In genomic region chr13:113186061-113186900, GRCh38 we compare ENCODE assay signal across 8 cellular contexts. TPM values are rescaled to one million over a fixed set of nuclear protein-coding genes. Genes with fewer than 3 reads are reported as not detected.
DNase-seq lines count a peak whose midpoint lies in the region; ATAC-seq and TF ChIP-seq lines count a peak whose summit lies in the region.

No MANE protein-coding gene starts in this region.

- CTCF ChIA-PET in OCI-LY7 (lab: Charles Lee; ENCODE audit: unreplicated experiment) = no interaction called here
- CTCF ChIA-PET in HEK293T (lab: Yijun Ruan, JAX) = no interaction called here

- peak overlapping the region; percentile 42 for H3K4me3 ChIP-seq in WI38 (ENCODE audit: low read depth, low read length)
- no peak overlapping the region for H3K4me3 ChIP-seq in parathyroid adenoma (ENCODE audit: low read depth, low read length)
- H3K4me3 ChIP-seq in OCI-LY7 (ENCODE audit: low read depth, low read length, poor library complexity, severe bottlenecking) = no peak overlapping the region

- H3K79me2 ChIP-seq in parathyroid adenoma (peaks cover 3% of the 10 kb centered on the region), OCI-LY7 (ENCODE audit: insufficient read depth, low read depth, low read length) (no peaks in the 10 kb centered on the region)

- TF ChIP-seq CTCF in WI38 (IDR thresholded peaks at IDR 0.05; ENCODE audit: low read depth, low read length) (no peak), parathyroid adenoma (IDR thresholded peaks at IDR 0.05) (no peak), OCI-LY7 (conservative IDR thresholded peaks at IDR 0.05; ENCODE audit: low read length) (no peak)

- H3K36me3 ChIP-seq in parathyroid adenoma (ENCODE audit: control insufficient read depth, insufficient read depth, low read length) (no peaks in the 10 kb centered on the region), OCI-LY7 (ENCODE audit: insufficient read depth, low read length) (peaks cover 32% of the 10 kb centered on the region)

- intact Hi-C loops in OCI-LY7 (cut with micrococcal nuclease; ENCODE audit: unreplicated experiment) = no loop called here

- no peaks in the 10 kb centered on the region for H4K20me1 ChIP-seq in OCI-LY7 (ENCODE audit: insufficient read depth, low read length)

- DNase-seq in NCI-H2227 treated with DMSO at 0.1 percent for 48 hours (lab: John Stamatoyannopoulos, UW) (no peak), mucosa of gallbladder (ENCODE audit: low spot score) (no peak), OCI-LY7 (ENCODE audit: low spot score) (no peak), HEK293T (ENCODE audit: extremely low spot score) (no peak)

- no peak overlapping the region for H3K9ac ChIP-seq in parathyroid adenoma

- no peaks in the 10 kb centered on the region for H3K27me3 ChIP-seq in parathyroid adenoma (ENCODE audit: control insufficient read depth, insufficient read depth, low read length)

- H3K9me3 ChIP-seq in parathyroid adenoma (ENCODE audit: control insufficient read depth, low read length) (no peaks in the 10 kb centered on the region), OCI-LY7 (ENCODE audit: low read length) (no peaks in the 10 kb centered on the region)

- H3K4me1 ChIP-seq in parathyroid adenoma (no peaks in the 10 kb centered on the region), OCI-LY7 (ENCODE audit: insufficient read depth, low read length, poor library complexity, severe bottlenecking) (no peaks in the 10 kb centered on the region)

- H3K9me2 ChIP-seq in OCI-LY7 (ENCODE audit: insufficient read depth, low read length) = no peaks in the 10 kb centered on the region

- H2AFZ ChIP-seq in parathyroid adenoma (no peak overlapping the region), OCI-LY7 (ENCODE audit: low read length) (no peak overlapping the region)

- H3K27ac ChIP-seq in parathyroid adenoma = peak overlapping the region; percentile 42
- H3K27ac ChIP-seq in OCI-LY7 (ENCODE audit: low read depth, low read length, poor library complexity, severe bottlenecking) = no peak overlapping the region

- POLR2A ChIA-PET in OCI-LY7 (lab: Charles Lee) (no interaction called here), HEK293T (lab: Yijun Ruan, JAX) (interaction anchor here (0.8 kb wide), 1 partner anchor 22 kb away, joined by 4 read pairs; the partner anchor contains the start of gene PCID2)

- no TSS peak for BruUV-seq in OCI-LY7 (replicated peaks; lab: Mats Ljungman, UMichigan)

- ATAC-seq in GM18907 (IDR thresholded peaks at IDR 0.05; ENCODE audit: unreplicated experiment) (peak; percentile 88), HG02571 (IDR thresholded peaks at IDR 0.05; ENCODE audit: unreplicated experiment) (peak; percentile 94)

- H3K4me2 ChIP-seq in parathyroid adenoma (ENCODE audit: low read length) (no peak overlapping the region), OCI-LY7 (ENCODE audit: low read length) (no peak overlapping the region)

TF ChIP-seq in HEK293T, 16 proteins besides CTCF, POLR2A, EP300 and RAD21:
- TF ChIP-seq CTBP1 (IDR thresholded peaks at IDR 0.05; ENCODE audit: borderline replicate concordance) (no peak), FOXM1 (IDR thresholded peaks at IDR 0.05; ENCODE audit: borderline replicate concordance) (no peak), L3MBTL2 (conservative IDR thresholded peaks at IDR 0.05) (no peak), PKNOX1 (IDR thresholded peaks at IDR 0.05) (no peak), SUZ12 (IDR thresholded peaks at IDR 0.05) (no peak)

RNA-seq across cellular contexts. Expression of gene PCID2, which starts 22.2 kb away (rescaled TPM):
- total RNA-seq in mucosa of gallbladder = 35.0 TPM
- total RNA-seq in OCI-LY7 (2014; rRNA removed; shearing (Covaris generic)) = 38.3 and 41.9 TPM in 2 replicates
- total RNA-seq in OCI-LY7 (2022) = 27.9 and 30.2 TPM in 2 replicates

RNA-seq across cellular contexts. Expression of gene CUL4A, which starts 23.1 kb away (rescaled TPM):
- total RNA-seq in mucosa of gallbladder (55.4 TPM), OCI-LY7 (2022) (46.6 and 47.1 TPM in 2 replicates)
- total RNA-seq in OCI-LY7 (2014; rRNA removed; shearing (Covaris generic)) = 44.8 and 49.8 TPM in 2 replicates

RNA-seq across cellular contexts. Expression of gene PROZ, which starts 27.8 kb away (rescaled TPM):
- total RNA-seq in mucosa of gallbladder = not detected
- not detected in 2 replicates for total RNA-seq in OCI-LY7 (2014; rRNA removed; shearing (Covaris generic))
- not detected in 2 replicates for total RNA-seq in OCI-LY7 (2022)
